10 cellular contexts compared by ENCODE assay signal in the genomic region with DNA sequence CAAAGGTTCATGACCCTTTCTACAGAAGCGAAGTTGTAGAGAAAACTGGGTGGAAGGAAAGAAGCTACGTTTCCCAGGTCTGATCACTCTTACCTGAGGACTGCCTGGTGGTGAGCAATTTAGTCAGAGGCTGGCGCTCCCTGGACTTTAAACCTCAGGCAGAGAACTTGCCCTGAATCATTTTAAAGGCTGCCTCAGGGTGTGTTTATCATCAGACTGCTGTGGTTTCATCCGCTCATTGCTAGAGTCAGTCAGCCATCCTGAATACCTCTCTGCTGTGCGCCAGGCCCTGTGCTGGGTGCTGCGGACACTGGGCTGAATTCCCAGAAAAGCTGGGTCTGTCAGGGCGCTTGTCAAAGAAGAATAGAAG. TPM values are rescaled to one million over a fixed set of nuclear protein-coding genes. Genes with fewer than 3 reads are reported as not detected.
DNase-seq lines count a peak whose midpoint lies in the region; ATAC-seq and TF ChIP-seq lines count a peak whose summit lies in the region.
"Had no signal": no experiment of that assay in that cellular context is flagged by ENCODE, and none has a peak within 500 bp of the region (broad histone marks: within the 10 kb centered on the region; RNA-seq: fewer than 3 reads in every experiment).

No MANE protein-coding gene starts in this region.

- no peaks in the 10 kb centered on the region for H3K9me3 ChIP-seq in body of pancreas
- no peaks in the 10 kb centered on the region for H3K9me3 ChIP-seq in right lobe of liver
- H3K9me3 ChIP-seq in transverse colon = no peaks in the 10 kb centered on the region
- H3K9me3 ChIP-seq in aorta (ENCODE audit: control insufficient read depth, low read length) = no peaks in the 10 kb centered on the region

- WGBS in body of pancreas, 2 donors = 51 to 70% methylated on average over 7 of the region's 7 CpGs
- 23% methylated on average over 2 of the region's 7 CpGs for WGBS in right lobe of liver (ENCODE audit: insufficient coverage, low coverage, low lambda C conversion rate, missing lambda C conversion rate)
- 29 to 42% methylated on average over 1 to 7 of the region's 7 CpGs for WGBS in transverse colon (ENCODE audit: low coverage in 1 of 2), 2 donors
- WGBS in aorta, 2 donors = 81 to 85% methylated on average over 7 of the region's 7 CpGs

- ATAC-seq in activated T-cell treated with anti-CD3 and anti-CD28 coated beads, Interleukin-2, amount 50 U/mL, for 72 hours (replicated peaks in 1 of 2) = peak; percentile 32 to 47
- ATAC-seq in body of pancreas (no peak), right lobe of liver (peak; percentile 22 to 57 (median 49)), GM21423 (IDR thresholded peaks at IDR 0.05; ENCODE audit: unreplicated experiment) (no peak), aorta (ENCODE audit: low FRiP score) (no peak), GM21447 (IDR thresholded peaks at IDR 0.05; ENCODE audit: unreplicated experiment) (no peak)
- ATAC-seq: left ventricle myocardium superior had no signal

- intact Hi-C loops in body of pancreas (cut with DNase I) = no loop called here
- intact Hi-C loops in right lobe of liver (cut with DNase I) = loop anchor here in 1 of 2 donors (5.0 kb wide), 1 partner anchor 33 kb away; no protein-coding TSS in a partner anchor
- intact Hi-C loops in transverse colon (cut with DNase I; ENCODE audit: low total_unique reads) = loop anchor here (10.0 kb wide), 1 partner anchor 510 kb away; no protein-coding TSS in a partner anchor
- intact Hi-C loops in aorta (cut with DNase I) = no loop called here

- H3K4me1 ChIP-seq in body of pancreas (peaks cover 25% of the 10 kb centered on the region), right lobe of liver (peaks cover 0 to 34% (median 11%) of the 10 kb centered on the region in 4 donors), transverse colon (peaks cover 0 to 33% (median 21%) of the 10 kb centered on the region in 4 donors), aorta (ENCODE audit: control insufficient read depth in 1 of 2, insufficient read depth in 2 of 2, low read length in 2 of 2) (no peaks in the 10 kb centered on the region)

- H3K27me3 Mint-ChIP-seq in activated T-cell treated with anti-CD3 and anti-CD28 coated beads, Interleukin-2, amount 50 U/mL, for 72 hours (ENCODE audit: low read depth) = peaks cover 29% of the 10 kb centered on the region
- peaks cover 21% of the 10 kb centered on the region for H3K27me3 Mint-ChIP-seq in activated T-cell treated with anti-CD3 and anti-CD28 coated beads, Interleukin-2, amount 50 U/mL, for 24 hours

- no peak overlapping the region for H3K27ac Mint-ChIP-seq in activated T-cell treated with anti-CD3 and anti-CD28 coated beads, Interleukin-2, amount 50 U/mL, for 72 hours
- H3K27ac Mint-ChIP-seq in activated T-cell treated with anti-CD3 and anti-CD28 coated beads, Interleukin-2, amount 50 U/mL, for 24 hours = no peak overlapping the region
- H3K27ac Mint-ChIP-seq: activated CD4-positive, alpha-beta T cell treated with anti-CD3 and anti-CD28 coated beads, Interleukin-2, amount 10 ng/mL, durations not matched to agents 24 days and 14 days had no signal

- TF ChIP-seq EP300 in transverse colon (IDR thresholded peaks at IDR 0.05; ENCODE audit: low read depth) = no peak

- TF ChIP-seq POLR2A in body of pancreas (IDR thresholded peaks at IDR 0.05) (no peak), right lobe of liver (IDR thresholded peaks at IDR 0.05) (peak; percentile 49), transverse colon (IDR thresholded peaks at IDR 0.05) (peak; percentile 57)

- no peak for TF ChIP-seq CTCF in body of pancreas (IDR thresholded peaks at IDR 0.05)
- TF ChIP-seq CTCF in right lobe of liver (IDR thresholded peaks at IDR 0.05) = no peak
- TF ChIP-seq CTCF in transverse colon (IDR thresholded peaks at IDR 0.05) = peak in 1 of 5 experiments; percentile 20

- H3K4me3 ChIP-seq in body of pancreas = no peak overlapping the region
- peak overlapping the region; percentile 0 to 74 (median 15) for H3K4me3 ChIP-seq in right lobe of liver
- H3K4me3 ChIP-seq in transverse colon = peak overlapping the region in 2 of 4 donors; percentile 9 to 91
- H3K4me3 ChIP-seq in aorta (ENCODE audit: low read length in 2 of 2) = no peak overlapping the region

- no peaks in the 10 kb centered on the region for H3K36me3 ChIP-seq in body of pancreas (replicated peaks in 1 of 2; ENCODE audit: insufficient read depth in 1 of 2, low read depth in 2 of 2)
- H3K36me3 ChIP-seq in right lobe of liver = no peaks in the 10 kb centered on the region
- H3K36me3 ChIP-seq in transverse colon = no peaks in the 10 kb centered on the region
- no peaks in the 10 kb centered on the region for H3K36me3 ChIP-seq in aorta (ENCODE audit: control insufficient read depth in 1 of 2, insufficient read depth in 2 of 2, low read length in 1 of 2)

- in situ Hi-C loops in transverse colon (cut with MboI; ENCODE audit: low pct_ligation_motif_present in 1 of 4, low pct_unique_long_range_greater_than_20kb in 1 of 4, low sequenced_read_pairs in 3 of 4) = loop anchor here in 1 of 4 donors (25.0 kb wide), 2 partner anchors 113 to 263 kb away; a partner anchor contains a TSS

- peak; percentile 18 to 37 for DNase-seq in activated T-cell treated with anti-CD3 and anti-CD28 coated beads, Interleukin-2, amount 50 U/mL, for 72 hours
- DNase-seq in activated T-cell treated with anti-CD3 and anti-CD28 coated beads, Interleukin-2, amount 50 U/mL, for 24 hours = no peak
- no peak for DNase-seq in body of pancreas
- DNase-seq in right lobe of liver = peak in 2 of 3 donors; percentile 57 to 62
- peak; percentile 70 for DNase-seq in transverse colon
- DNase-seq in aorta = no peak
- DNase-seq: activated CD4-positive, alpha-beta T cell treated with anti-CD3 and anti-CD28 coated beads, Interleukin-2, amount 10 ng/mL, durations not matched to agents 24 days and 14 days; left ventricle myocardium superior had no signal

- H3K9me3 Mint-ChIP-seq in activated T-cell treated with anti-CD3 and anti-CD28 coated beads, Interleukin-2, amount 50 U/mL, for 72 hours = peaks cover 0 to 3% of the 10 kb centered on the region in 2 donors
- peaks cover 4% of the 10 kb centered on the region for H3K9me3 Mint-ChIP-seq in activated T-cell treated with anti-CD3 and anti-CD28 coated beads, Interleukin-2, amount 50 U/mL, for 24 hours
- H3K9me3 Mint-ChIP-seq: activated CD4-positive, alpha-beta T cell treated with anti-CD3 and anti-CD28 coated beads, Interleukin-2, amount 10 ng/mL, durations not matched to agents 24 days and 14 days had no signal

- H3K4me1 Mint-ChIP-seq in activated T-cell treated with anti-CD3 and anti-CD28 coated beads, Interleukin-2, amount 50 U/mL, for 72 hours (ENCODE audit: low read depth) = peaks cover 26% of the 10 kb centered on the region
- peaks cover 16% of the 10 kb centered on the region for H3K4me1 Mint-ChIP-seq in activated T-cell treated with anti-CD3 and anti-CD28 coated beads, Interleukin-2, amount 50 U/mL, for 24 hours (ENCODE audit: low read depth)

- peak overlapping the region in 3 of 4 donors; percentile 68 to 85 (median 82) for H3K27ac ChIP-seq in body of pancreas
- peak overlapping the region; percentile 78 to 91 (median 79) for H3K27ac ChIP-seq in right lobe of liver
- peak overlapping the region; percentile 86 to 93 (median 88) for H3K27ac ChIP-seq in transverse colon
- no peak overlapping the region for H3K27ac ChIP-seq in aorta (ENCODE audit: low read depth in 1 of 2, low read length in 2 of 2)

- H3K36me3 Mint-ChIP-seq in activated T-cell treated with anti-CD3 and anti-CD28 coated beads, Interleukin-2, amount 50 U/mL, for 72 hours (ENCODE audit: insufficient read depth in 2 of 2) = peaks cover 1 to 2% of the 10 kb centered on the region in 2 donors
- no peaks in the 10 kb centered on the region for H3K36me3 Mint-ChIP-seq in activated T-cell treated with anti-CD3 and anti-CD28 coated beads, Interleukin-2, amount 50 U/mL, for 24 hours (ENCODE audit: low read depth)

- no peaks in the 10 kb centered on the region for H3K27me3 ChIP-seq in body of pancreas
- H3K27me3 ChIP-seq in right lobe of liver = no peaks in the 10 kb centered on the region
- H3K27me3 ChIP-seq in transverse colon = no peaks in the 10 kb centered on the region
- H3K27me3 ChIP-seq in aorta (ENCODE audit: control insufficient read depth in 1 of 2, insufficient read depth in 2 of 2, low read length in 1 of 2) = no peaks in the 10 kb centered on the region

- no peak overlapping the region for H3K4me3 Mint-ChIP-seq in activated T-cell treated with anti-CD3 and anti-CD28 coated beads, Interleukin-2, amount 50 U/mL, for 72 hours
- H3K4me3 Mint-ChIP-seq in activated T-cell treated with anti-CD3 and anti-CD28 coated beads, Interleukin-2, amount 50 U/mL, for 24 hours = no peak overlapping the region
- H3K4me3 Mint-ChIP-seq: activated CD4-positive, alpha-beta T cell treated with anti-CD3 and anti-CD28 coated beads, Interleukin-2, amount 10 ng/mL, durations not matched to agents 24 days and 14 days had no signal

RNA-seq across cellular contexts. Expression of a gene that starts 2.7 kb away (rescaled TPM):
- total RNA-seq in activated T-cell treated with anti-CD3 and anti-CD28 coated beads, Interleukin-2, amount 50 U/mL, for 72 hours = under 1 TPM in 1 of 2 donors, not detected in 1; 0.70 TPM
- total RNA-seq in body of pancreas (10 to 100 TPM in 1 of 2 donors, 1 to 10 TPM in 1; 9.6 to 10.4 TPM), right lobe of liver (10 to 100 TPM; 10.8 to 49.1 (median 22.6) TPM), transverse colon (10 to 100 TPM; 61.3 to 95.3 (median 77.6) TPM), aorta (1 to 10 TPM; 2.6 to 7.1 TPM)
- polyA plus RNA-seq in aorta = 10 to 100 TPM in 1 of 2 donors, 1 to 10 TPM in 1; 4.0 to 10.0 TPM

RNA-seq across cellular contexts. Expression of a gene that starts 32.0 kb away (rescaled TPM):
- 100 to 1,000 TPM; 117 to 140 TPM for total RNA-seq in activated T-cell treated with anti-CD3 and anti-CD28 coated beads, Interleukin-2, amount 50 U/mL, for 72 hours
- total RNA-seq in body of pancreas (10 to 100 TPM; 17.4 to 43.8 TPM), right lobe of liver (10 to 100 TPM; 10.8 to 19.5 (median 16.6) TPM), transverse colon (10 to 100 TPM; 17.6 to 62.1 (median 26.2) TPM), aorta (10 to 100 TPM; 19.0 to 49.0 TPM)
- polyA plus RNA-seq in aorta = 10 to 100 TPM in 1 of 2 donors, 1 to 10 TPM in 1; 5.8 to 29.6 TPM

RNA-seq across cellular contexts. Expression of a gene that starts 38.1 kb away (rescaled TPM):
- under 1 TPM in 1 of 2 donors, not detected in 1; 0.05 TPM for total RNA-seq in activated T-cell treated with anti-CD3 and anti-CD28 coated beads, Interleukin-2, amount 50 U/mL, for 72 hours
- 1 to 10 TPM; 1.3 to 3.9 TPM for total RNA-seq in body of pancreas
- total RNA-seq in right lobe of liver = 10 to 100 TPM in 2 of 6 experiments, 1 to 10 TPM in 4; 5.6 to 22.6 (median 7.4) TPM
- total RNA-seq in transverse colon = 10 to 100 TPM in 1 of 4 donors, 1 to 10 TPM in 3; 4.6 to 16.5 (median 7.5) TPM
- 10 to 100 TPM; 27.0 to 27.1 TPM for total RNA-seq in aorta
- 10 to 100 TPM in 1 of 2 donors, 1 to 10 TPM in 1; 4.3 to 23.0 TPM for polyA plus RNA-seq in aorta
- total RNA-seq: activated CD4-positive, alpha-beta T cell treated with anti-CD3 and anti-CD28 coated beads, Interleukin-2, amount 10 ng/mL, durations not matched to agents 24 days and 14 days had no signal

Comparison
In these comparisons a context has a peak if more than half of its experiments do, and no peak if none do; other contexts are left out.
1. DNase-seq: peak in activated T-cell treated with anti-CD3 and anti-CD28 coated beads, Interleukin-2, amount 50 U/mL, for 72 hours (2 of 2), right lobe of liver (2 of 3) and transverse colon (single experiment); none in activated T-cell treated with anti-CD3 and anti-CD28 coated beads, Interleukin-2, amount 50 U/mL, for 24 hours (single experiment), body of pancreas (0 of 4) and aorta (0 of 2).
2. ATAC-seq: peak in activated T-cell treated with anti-CD3 and anti-CD28 coated beads, Interleukin-2, amount 50 U/mL, for 72 hours (2 of 2) and right lobe of liver (4 of 4); none in body of pancreas (single experiment), GM21423 (single experiment), aorta (single experiment) and GM21447 (single experiment).
3. H3K27ac ChIP-seq: peak in body of pancreas (3 of 4), right lobe of liver (3 of 3) and transverse colon (4 of 4); none in aorta (0 of 2).
4. H3K4me3 ChIP-seq: peak in right lobe of liver (3 of 3); none in body of pancreas (0 of 2) and aorta (0 of 2).
5. POLR2A ChIP-seq: peak in right lobe of liver (single experiment) and transverse colon (single experiment); none in body of pancreas (0 of 3).